23 cellular contexts compared by ENCODE assay signal in genomic region chr5:136642976-136643375, GRCh38.
"Had no signal": no experiment of that assay in that cellular context is flagged by ENCODE, and none has a peak within 500 bp of the region (broad histone marks: within the 10 kb centered on the region; RNA-seq: fewer than 3 reads in every experiment).

No MANE protein-coding gene starts in this region.

- DNase-seq: IMR-90; Karpas-422; KG1; MG63; NCI-H1092 treated with DMSO at 0.1 percent for 48 hours; NCI-H1436; NCI-H1694; NCI-H187 treated with DMSO at 0.1 percent for 48 hours; NCI-H2029 treated with DMSO at 0.1 percent for 48 hours; NCI-H2171 treated with DMSO at 0.1 percent for 48 hours; NCI-H345; NCI-H446 treated with DMSO at 0.1 percent for 48 hours; NCI-H510A treated with DMSO at 0.1 percent for 48 hours; NCI-H526 treated with DMSO at 0.1 percent for 48 hours; NCI-H748 treated with DMSO at 0.1 percent for 48 hours; NK-92 treated with Interleukin-12 subunit alpha and Interleukin-12 subunit beta, amount 100 ng/mL, for 24 hours; PC-3; SHP77; SK-N-SH; SW 1271 had no signal

- ATAC-seq: HepG2, Panc1, PC-3 had no signal

- H3K36me3 ChIP-seq: MG63 had no signal

- H3K27ac ChIP-seq: RWPE1 had no signal

- H3K9me3 ChIP-seq: MG63, SK-N-SH had no signal

- H3K4me3 ChIP-seq: MG63 had no signal
